Comparison of ENCODE assay signal across 11 cellular contexts in the genomic region with DNA sequence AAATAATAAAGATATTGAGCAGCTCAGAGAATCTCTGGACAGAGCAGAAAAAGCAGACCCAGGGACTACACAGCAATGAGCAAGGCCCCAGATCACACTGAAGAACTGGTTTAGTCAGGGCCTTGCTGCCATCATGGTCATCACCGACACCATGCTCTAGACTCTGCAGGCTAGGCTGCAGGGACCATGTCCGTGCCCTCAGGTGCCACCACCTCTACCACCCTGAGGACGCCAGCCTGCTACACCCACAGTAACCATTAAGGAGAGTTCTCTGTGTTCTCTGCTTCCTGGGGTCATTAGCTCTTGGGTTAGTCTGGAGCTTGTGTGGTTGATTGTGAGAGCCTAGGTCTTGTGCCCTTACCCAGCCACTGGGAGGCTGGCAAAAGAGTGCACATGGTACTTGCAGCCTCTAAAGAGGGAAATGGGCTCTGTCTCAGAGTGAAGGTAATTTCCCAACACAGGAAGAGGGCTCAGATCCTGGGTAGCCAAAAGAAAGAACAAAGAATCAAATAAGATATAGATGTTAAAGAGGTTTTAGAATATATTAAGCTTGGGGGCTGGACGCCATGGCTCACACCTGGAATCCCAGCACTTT.
"Had no signal": no experiment of that assay in that cellular context is flagged by ENCODE, and none has a peak within 500 bp of the region (broad histone marks: within the 10 kb centered on the region; RNA-seq: fewer than 3 reads in every experiment).

No MANE protein-coding gene starts in this region.

- H3K4me3 Mint-ChIP-seq: activated B cell treated with CpG ODN at 0.5 μM for 24 hours; activated T-cell treated with anti-CD3 and anti-CD28 coated beads, Interleukin-2, amount 50 U/mL, for 4 hours; T-cell had no signal

- DNase-seq: activated B cell treated with CpG ODN at 0.5 μM for 24 hours; activated T-cell treated with anti-CD3 and anti-CD28 coated beads, Interleukin-2, amount 50 U/mL, for 4 hours; caudate nucleus; cortex of kidney; effector CD8-positive, alpha-beta T cell; midbrain; pancreas; stimulated activated CD4-positive, alpha-beta T cell treated with anti-CD3 and anti-CD28 coated beads, Interleukin-4, amount 100 ng/mL, for 1 hour; stimulated activated CD8-positive, alpha-beta memory T cell treated with anti-CD3 and anti-CD28 coated beads, Interleukin-4, amount 100 ng/mL, for 48 hours; T-cell had no signal

- H3K27me3 Mint-ChIP-seq: activated B cell treated with CpG ODN at 0.5 μM for 24 hours, T-cell had no signal

- H3K27ac Mint-ChIP-seq: activated B cell treated with CpG ODN at 0.5 μM for 24 hours, T-cell had no signal

- H3K4me1 Mint-ChIP-seq: activated B cell treated with CpG ODN at 0.5 μM for 24 hours had no signal

- ATAC-seq: activated T-cell treated with anti-CD3 and anti-CD28 coated beads, Interleukin-2, amount 50 U/mL, for 4 hours; gastroesophageal sphincter; pancreas had no signal

- H3K9me3 Mint-ChIP-seq: activated B cell treated with CpG ODN at 0.5 μM for 24 hours; activated T-cell treated with anti-CD3 and anti-CD28 coated beads, Interleukin-2, amount 50 U/mL, for 4 hours; T-cell had no signal

- H3K36me3 Mint-ChIP-seq: T-cell had no signal
